In the genomic region with DNA sequence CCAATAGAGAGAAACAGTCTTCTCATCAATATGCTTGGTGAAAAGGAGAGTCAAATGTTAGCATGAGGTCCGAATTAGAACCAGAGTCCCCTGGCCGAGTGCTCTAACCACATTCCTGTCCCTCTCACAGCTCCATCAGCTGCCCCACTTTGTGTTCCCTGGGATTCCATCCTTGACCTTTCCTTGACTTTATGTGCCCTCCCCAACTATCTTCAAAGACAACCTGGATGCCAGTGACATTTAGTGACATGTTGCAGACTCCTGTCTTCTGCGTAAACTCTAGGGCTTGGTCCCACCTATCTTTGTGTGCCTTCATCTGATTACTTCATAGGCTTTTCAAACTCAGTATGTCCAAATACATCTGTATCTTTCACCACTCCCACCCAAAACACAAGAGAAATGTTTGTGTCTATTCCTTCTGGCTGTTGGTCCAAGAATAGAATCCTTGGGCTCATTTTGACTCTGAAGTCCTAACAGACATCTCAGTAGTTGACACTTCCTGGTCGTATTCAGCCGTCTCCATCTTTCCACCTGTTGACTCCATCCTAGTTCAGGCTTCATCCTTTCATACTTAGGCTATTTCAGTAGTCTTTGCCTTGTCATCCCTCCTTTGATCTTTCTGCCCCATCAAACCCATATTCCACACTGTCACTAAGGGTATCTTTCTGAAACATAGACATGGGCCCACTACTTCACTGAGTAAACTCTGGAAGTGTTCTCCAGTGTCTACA, we compare ENCODE assay signal across 18 cellular contexts.
DNase-seq lines count a peak whose midpoint lies in the region; ATAC-seq and TF ChIP-seq lines count a peak whose summit lies in the region.
"Had no signal": no experiment of that assay in that cellular context is flagged by ENCODE, and none has a peak within 500 bp of the region (broad histone marks: within the 10 kb centered on the region; RNA-seq: fewer than 3 reads in every experiment).

No MANE protein-coding gene starts in this region.

- no peaks in the 10 kb centered on the region for H3K9me3 ChIP-seq in breast epithelium
- H3K9me3 ChIP-seq in esophagus squamous epithelium, result no peaks in the 10 kb centered on the region
- no peaks in the 10 kb centered on the region for H3K9me3 ChIP-seq in trophoblast cell (ENCODE audit: insufficient read depth, low read depth, low read length)
- H3K9me3 ChIP-seq: A549 had no signal

- H3K4ac ChIP-seq in trophoblast cell (ENCODE audit: low read depth, low read length), result no peak overlapping the region

- TF ChIP-seq POLR2A in breast epithelium (IDR thresholded peaks at IDR 0.05), result no peak
- no peak for TF ChIP-seq POLR2A in esophagus squamous epithelium (IDR thresholded peaks at IDR 0.05)

- no peak overlapping the region for H2AFZ ChIP-seq in trophoblast cell (ENCODE audit: insufficient read depth, low read length, poor library complexity)

- DNase-seq in MCF 10A (ENCODE audit: unreplicated experiment), result no peak
- no peak for DNase-seq in breast epithelium (ENCODE audit: low spot score in 2 of 2)
- no peak for DNase-seq in esophagus squamous epithelium (lab: John Stamatoyannopoulos, UW)
- DNase-seq in trophoblast cell, result no peak
- no peak for DNase-seq in NCI-H2171 treated with DMSO at 0.1 percent for 48 hours (lab: John Stamatoyannopoulos, UW)
- no peak for DNase-seq in NCI-H82 treated with DMSO at 0.1 percent for 48 hours (lab: John Stamatoyannopoulos, UW; ENCODE audit: unreplicated experiment)
- no peak for DNase-seq in T-cell
- DNase-seq: AML-193; CD4-positive, alpha-beta T cell; DMS79; GF-D8; GOT3; H7 had no signal

- no peak overlapping the region for H2BK12ac ChIP-seq in trophoblast cell (ENCODE audit: low read length)

- peaks cover 6% of the 10 kb centered on the region for H3K9me3 Mint-ChIP-seq in MCF 10A (ENCODE audit: unreplicated experiment)
- H3K9me3 Mint-ChIP-seq in T-cell, result no peaks in the 10 kb centered on the region
- H3K9me3 Mint-ChIP-seq: CD4-positive, alpha-beta T cell had no signal

- H3K36me3 Mint-ChIP-seq in MCF 10A (ENCODE audit: insufficient read depth, unreplicated experiment), result peaks cover 6% of the 10 kb centered on the region
- H3K36me3 Mint-ChIP-seq in T-cell, result no peaks in the 10 kb centered on the region

- H3K4me2 ChIP-seq in trophoblast cell (ENCODE audit: low read length), result no peak overlapping the region
- H3K4me2 ChIP-seq: A549 had no signal

- peak overlapping the region; percentile 23 for H2BK5ac ChIP-seq in trophoblast cell (ENCODE audit: low read depth, low read length, poor library complexity)

- H3K27me3 Mint-ChIP-seq in MCF 10A (ENCODE audit: insufficient read depth, unreplicated experiment), result no peaks in the 10 kb centered on the region
- peaks cover 0 to 23% of the 10 kb centered on the region in 2 donors for H3K27me3 Mint-ChIP-seq in T-cell

- H2AK5ac ChIP-seq in trophoblast cell (ENCODE audit: low read length), result no peak overlapping the region

- POLR2A ChIA-PET in MCF 10A (lab: Yijun Ruan, JAX) (interaction anchor here (1.2 to 1.5 kb wide), 2 partner anchors 29 to 30 kb away, joined by 3 read pairs; no protein-coding TSS in a partner anchor), T-cell (lab: Charles Lee) (no interaction called here)

- H3K27ac ChIP-seq in breast epithelium (no peak overlapping the region), esophagus squamous epithelium (peak overlapping the region in 3 of 4 donors; percentile 43 to 89 (median 86)), trophoblast cell (ENCODE audit: low read depth, low read length) (peak overlapping the region; percentile 55)
- H3K27ac ChIP-seq: 22Rv1, A549, C4-2B had no signal

- CTCF ChIA-PET in MCF 10A (lab: Yijun Ruan, JAX) (interaction anchor here (0.9 to 1.4 kb wide), 2 partner anchors 32 to 51 kb away, joined by 3 to 4 read pairs; no protein-coding TSS in a partner anchor), T-cell (lab: Charles Lee) (no interaction called here)

- H3K14ac ChIP-seq in trophoblast cell (ENCODE audit: low read length), result peak overlapping the region; percentile 17

- intact Hi-C loops in MCF 10A (cut with micrococcal nuclease) (no loop called here), breast epithelium (cut with DNase I; ENCODE audit: low total_unique reads) (no loop called here), esophagus squamous epithelium (cut with DNase I) (no loop called here)

- H3K9ac ChIP-seq in trophoblast cell (ENCODE audit: low read length), result no peak overlapping the region

- TF ChIP-seq CTCF in MCF 10A (IDR thresholded peaks at IDR 0.05; ENCODE audit: unreplicated experiment) (no peak), breast epithelium (IDR thresholded peaks at IDR 0.05) (no peak), esophagus squamous epithelium (IDR thresholded peaks at IDR 0.05) (no peak)

- BruUV-seq in MCF 10A (replicated peaks; lab: Mats Ljungman, UMichigan), result no TSS peak

- no peak for ATAC-seq in T-cell (replicated peaks in 1 of 4)
- ATAC-seq: A549, HCT116, HepG2 had no signal

- H3K27ac Mint-ChIP-seq in MCF 10A (ENCODE audit: low read depth, unreplicated experiment) (peak overlapping the region; percentile 97), T-cell (no peak overlapping the region)
- H3K27ac Mint-ChIP-seq: CD4-positive, alpha-beta T cell had no signal

- no peak overlapping the region for H3K4me3 ChIP-seq in breast epithelium
- no peak overlapping the region for H3K4me3 ChIP-seq in esophagus squamous epithelium
- no peak overlapping the region for H3K4me3 ChIP-seq in trophoblast cell (ENCODE audit: low read depth, low read length)
- H3K4me3 ChIP-seq: A549 had no signal

- H3K79me2 ChIP-seq in trophoblast cell (ENCODE audit: control insufficient read depth, insufficient read depth, low read length, poor library complexity), result no peaks in the 10 kb centered on the region

- H3K27me3 ChIP-seq in breast epithelium (no peaks in the 10 kb centered on the region), esophagus squamous epithelium (no peaks in the 10 kb centered on the region), trophoblast cell (ENCODE audit: insufficient read depth, low read length) (no peaks in the 10 kb centered on the region)

- H3K23ac ChIP-seq in trophoblast cell (ENCODE audit: low read length), result no peak overlapping the region

- H3K4me1 ChIP-seq in breast epithelium (no peaks in the 10 kb centered on the region), esophagus squamous epithelium (peaks cover 10 to 45% (median 21%) of the 10 kb centered on the region in 3 donors), trophoblast cell (ENCODE audit: control insufficient read depth in 1 of 2, insufficient read depth in 2 of 2, low read length in 2 of 2) (peaks cover 8 to 14% of the 10 kb centered on the region in 2 experiments)

- H3K4me1 Mint-ChIP-seq in MCF 10A (ENCODE audit: insufficient read depth, unreplicated experiment), result peaks cover 47% of the 10 kb centered on the region
- no peaks in the 10 kb centered on the region for H3K4me1 Mint-ChIP-seq in T-cell

- WGBS in esophagus squamous epithelium, 2 donors, result 86 to 93% methylated on average over 5 of the region's 5 CpGs
- WGBS in trophoblast cell (ENCODE audit: extremely low coverage, insufficient coverage, insufficient read length), result no CpG with 5 or more reads among the region's 5 CpGs

- H4K91ac ChIP-seq in trophoblast cell (ENCODE audit: low read depth, low read length), result no peak overlapping the region

- H3K4me3 Mint-ChIP-seq in MCF 10A (ENCODE audit: unreplicated experiment) (no peak overlapping the region), T-cell (no peak overlapping the region)
- H3K4me3 Mint-ChIP-seq: CD4-positive, alpha-beta T cell had no signal

- no peak overlapping the region for H3K18ac ChIP-seq in trophoblast cell (ENCODE audit: low read length)

- H3K36me3 ChIP-seq in breast epithelium (no peaks in the 10 kb centered on the region), esophagus squamous epithelium (no peaks in the 10 kb centered on the region), trophoblast cell (ENCODE audit: control insufficient read depth in 1 of 2, insufficient read depth in 2 of 2, low read length in 2 of 2) (no peaks in the 10 kb centered on the region)

- peaks cover 8% of the 10 kb centered on the region for H3K79me1 ChIP-seq in trophoblast cell (ENCODE audit: low read length)

- no peak overlapping the region for H4K12ac ChIP-seq in trophoblast cell (ENCODE audit: low read depth, low read length)

- no peak overlapping the region for H2BK120ac ChIP-seq in trophoblast cell (ENCODE audit: insufficient read depth, low read length, poor library complexity)

- H4K8ac ChIP-seq in trophoblast cell (ENCODE audit: low read depth, low read length), result no peak overlapping the region

Comparison
In these comparisons a context has a peak if more than half of its experiments do, and no peak if none do; other contexts are left out.
1. H3K27ac ChIP-seq: peak in esophagus squamous epithelium (3 of 4) and trophoblast cell (single experiment); none in breast epithelium (0 of 2).